8 cellular contexts compared by ENCODE assay signal in the genomic region with DNA sequence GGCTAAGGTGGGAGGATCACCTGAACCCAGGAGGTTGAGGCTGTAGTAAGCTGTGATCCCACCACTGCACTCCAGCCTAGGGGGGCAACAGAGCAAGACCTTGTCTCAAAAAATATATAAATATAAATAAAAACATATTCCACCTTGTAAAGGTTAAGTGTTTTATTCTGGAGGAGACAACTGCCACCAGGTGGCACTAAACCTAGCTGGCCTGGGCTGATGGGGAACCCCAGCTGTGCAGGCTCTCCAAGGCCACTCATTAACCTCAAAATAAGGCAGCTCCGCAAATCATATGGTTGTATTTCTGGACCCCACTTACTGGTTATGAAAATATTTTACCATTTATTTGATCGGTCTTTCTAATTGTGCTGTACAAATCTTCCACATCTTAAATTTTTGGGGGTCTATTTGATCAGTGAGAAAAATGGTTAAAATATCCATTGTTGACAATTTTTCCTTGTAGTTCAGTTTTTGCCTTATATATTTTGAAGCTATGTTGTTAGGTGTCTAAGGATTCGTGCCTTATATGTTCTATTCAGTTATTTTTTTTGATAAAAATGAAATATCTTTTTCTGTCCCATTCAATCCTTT. TPM values are rescaled to one million over a fixed set of nuclear protein-coding genes. Genes with fewer than 3 reads are reported as not detected.
DNase-seq lines count a peak whose midpoint lies in the region; ATAC-seq and TF ChIP-seq lines count a peak whose summit lies in the region.

No MANE protein-coding gene starts in this region.

- H3K36me3 ChIP-seq in psoas muscle (ENCODE audit: insufficient read depth in 1 of 2, low read depth in 1 of 2), result no peaks in the 10 kb centered on the region

- no peaks in the 10 kb centered on the region for H3K9me3 ChIP-seq in psoas muscle

- peak; percentile 61 to 75 (median 68) for ATAC-seq in psoas muscle
- ATAC-seq in HG03571 (IDR thresholded peaks at IDR 0.05; ENCODE audit: unreplicated experiment), result no peak

- no peaks in the 10 kb centered on the region for H3K27me3 ChIP-seq in psoas muscle (ENCODE audit: insufficient read depth in 3 of 3, low read length in 2 of 3)

- WGBS in psoas muscle, 3 donors, result 15 to 22% (median 18%) methylated on average over 3 of the region's 3 CpGs

- H3K27ac ChIP-seq in psoas muscle, result no peak overlapping the region

- intact Hi-C loops in psoas muscle (cut with DNase I), result loop anchor here (2.0 to 5.0 kb wide), 5 partner anchors 102 to 253 kb away; a partner anchor contains a TSS

- peak; percentile 75 for TF ChIP-seq CTCF in psoas muscle (IDR thresholded peaks at IDR 0.05)

- H3K4me1 ChIP-seq in psoas muscle, result peaks cover 4% of the 10 kb centered on the region

- DNase-seq in Daoy (ENCODE audit: low read depth), result peak; percentile 68
- peak; percentile 24 for DNase-seq in KG1 (lab: John Stamatoyannopoulos, UW)
- DNase-seq in SHP77 (lab: John Stamatoyannopoulos, UW), result peak; percentile 22 to 58
- peak; percentile 60 for DNase-seq in activated effector memory CD4-positive, alpha-beta T cell treated with Interleukin-2 at 50 U/mL for 16 hours
- peak; percentile 64 for DNase-seq in glomerular visceral epithelial cell (ENCODE audit: extremely low spot score)
- DNase-seq in psoas muscle, result peak; percentile 54 to 75
- no peak for DNase-seq in occipital lobe (lab: John Stamatoyannopoulos, UW)

- no peak overlapping the region for H3K4me3 ChIP-seq in psoas muscle

RNA-seq across cellular contexts. Expression of a gene that starts 8.5 kb away (rescaled TPM):
- total RNA-seq in Daoy (2014; rRNA removed; shearing (Covaris generic)), result 5.0 and 7.7 TPM in 2 replicates
- 10 to 100 TPM; 22.5 to 34.8 (median 26.8) TPM for total RNA-seq in psoas muscle
- polyA plus RNA-seq in psoas muscle, result 10 to 100 TPM; 20.4 to 50.0 (median 34.0) TPM
- 8.4 TPM for total RNA-seq in occipital lobe

RNA-seq across cellular contexts. Expression of a gene that starts 30.8 kb away (rescaled TPM):
- total RNA-seq in Daoy (2014; rRNA removed; shearing (Covaris generic)), result 0.17 and 1.1 TPM in 2 replicates
- under 1 TPM in 3 of 4 donors, not detected in 1; 0.19 to 0.47 (median 0.25) TPM for total RNA-seq in psoas muscle
- polyA plus RNA-seq in psoas muscle, result under 1 TPM; 0.09 to 0.13 (median 0.11) TPM
- total RNA-seq in occipital lobe, result 0.78 TPM

RNA-seq across cellular contexts. Expression of a gene that starts 56.3 kb away (rescaled TPM):
- total RNA-seq in Daoy (2014; rRNA removed; shearing (Covaris generic)), result 0.06 TPM in 1 of 2 replicates, not detected in the other
- 100 to 1,000 TPM in 2 of 4 donors, 10 to 100 TPM in 2; 45.9 to 137 (median 98.4) TPM for total RNA-seq in psoas muscle
- polyA plus RNA-seq in psoas muscle, result 10 to 100 TPM in 2 of 3 donors, 1 to 10 TPM in 1; 3.8 to 34.9 (median 14.7) TPM
- not detected for total RNA-seq in occipital lobe

Comparison
In these comparisons a context has a peak if more than half of its experiments do, and no peak if none do; other contexts are left out.
1. RNA of a gene that starts 56.3 kb away (total RNA-seq): 45.9 to 137 TPM in psoas muscle; 0.06 TPM in Daoy and not detected in occipital lobe (single experiment); every median in the first group is over 10 times any median in the second.